In genomic region chr4:141047228-141047884, GRCh38 we compare ENCODE assay signal across 19 cellular contexts.
DNase-seq lines count a peak whose midpoint lies in the region; ATAC-seq, FAIRE-seq and TF ChIP-seq lines count a peak whose summit lies in the region.
"Had no signal": no experiment of that assay in that cellular context is flagged by ENCODE, and none has a peak within 500 bp of the region (broad histone marks: within the 10 kb centered on the region; RNA-seq: fewer than 3 reads in every experiment).

No MANE protein-coding gene starts in this region.

- H3K36me3 ChIP-seq in heart right ventricle = no peaks in the 10 kb centered on the region
- H3K36me3 ChIP-seq in skeletal muscle satellite cell (ENCODE audit: insufficient read depth, low read length) = no peaks in the 10 kb centered on the region
- no peaks in the 10 kb centered on the region for H3K36me3 ChIP-seq in CD4-positive, alpha-beta memory T cell (ENCODE audit: insufficient read depth, low read length)
- H3K36me3 ChIP-seq: gastrocnemius medialis had no signal

- peaks cover 26% of the 10 kb centered on the region for H3K4me1 Mint-ChIP-seq in brain
- H3K4me1 Mint-ChIP-seq in CD4-positive, alpha-beta memory T cell = no peaks in the 10 kb centered on the region
- peaks cover 2% of the 10 kb centered on the region for H3K4me1 Mint-ChIP-seq in activated naive CD8-positive, alpha-beta T cell treated with anti-CD3 and anti-CD28 coated beads for 36 hours
- H3K4me1 Mint-ChIP-seq: immature natural killer cell had no signal

- H3K27me3 Mint-ChIP-seq in brain = no peaks in the 10 kb centered on the region
- H3K27me3 Mint-ChIP-seq in CD4-positive, alpha-beta memory T cell = peaks cover 0 to under 1% of the 10 kb centered on the region in 2 donors
- H3K27me3 Mint-ChIP-seq in activated naive CD8-positive, alpha-beta T cell treated with anti-CD3 and anti-CD28 coated beads for 36 hours = peaks cover 9% of the 10 kb centered on the region
- H3K27me3 Mint-ChIP-seq: activated naive CD8-positive, alpha-beta T cell had no signal

- H3K4me3 Mint-ChIP-seq in brain = peak overlapping the region in 1 of 5 experiments; percentile 38
- no peak overlapping the region for H3K4me3 Mint-ChIP-seq in CD4-positive, alpha-beta memory T cell
- H3K4me3 Mint-ChIP-seq in activated naive CD8-positive, alpha-beta T cell treated with anti-CD3 and anti-CD28 coated beads for 36 hours = no peak overlapping the region
- H3K4me3 Mint-ChIP-seq: activated naive CD8-positive, alpha-beta T cell; immature natural killer cell had no signal

- H3K27me3 ChIP-seq in heart right ventricle (no peaks in the 10 kb centered on the region), skeletal muscle satellite cell (ENCODE audit: control insufficient read depth, insufficient read depth, low read length) (no peaks in the 10 kb centered on the region)
- H3K27me3 ChIP-seq in CD4-positive, alpha-beta memory T cell (ENCODE audit: insufficient read depth, low read length) = no peaks in the 10 kb centered on the region
- H3K27me3 ChIP-seq: gastrocnemius medialis had no signal

- H3K36me3 Mint-ChIP-seq in brain = peaks cover 54% of the 10 kb centered on the region
- no peaks in the 10 kb centered on the region for H3K36me3 Mint-ChIP-seq in CD4-positive, alpha-beta memory T cell
- no peaks in the 10 kb centered on the region for H3K36me3 Mint-ChIP-seq in activated naive CD8-positive, alpha-beta T cell treated with anti-CD3 and anti-CD28 coated beads for 36 hours
- H3K36me3 Mint-ChIP-seq: activated naive CD8-positive, alpha-beta T cell; immature natural killer cell had no signal

- peak; percentile 76 for DNase-seq in HFF-Myc (ENCODE audit: extremely low read depth, low read depth)
- peak in 1 of 2 donors; percentile 14 for DNase-seq in heart right ventricle
- no peak for DNase-seq in CD4-positive, alpha-beta memory T cell
- no peak for DNase-seq in activated naive CD8-positive, alpha-beta T cell treated with anti-CD3 and anti-CD28 coated beads for 36 hours
- no peak for DNase-seq in GM12891 (ENCODE audit: insufficient read length, low spot score)
- DNase-seq: activated T-cell treated with anti-CD3 and anti-CD28 coated beads for 4 hours, DMS79, gastrocnemius medialis, immature natural killer cell, Kasumi-1, NCI-H1694, NCI-H510A treated with DMSO at 0.1 percent for 48 hours, occipital lobe, PC-3, T-helper 1 cell had no signal

- 27 to 42% methylated on average over 7 of the region's 7 CpGs for WGBS in heart right ventricle, 2 donors

- H3K27ac Mint-ChIP-seq in brain = peak overlapping the region in 4 of 5 experiments; percentile 31 to 84 (median 60)
- H3K27ac Mint-ChIP-seq in CD4-positive, alpha-beta memory T cell = no peak overlapping the region
- no peak overlapping the region for H3K27ac Mint-ChIP-seq in activated naive CD8-positive, alpha-beta T cell treated with anti-CD3 and anti-CD28 coated beads for 36 hours
- H3K27ac Mint-ChIP-seq: activated naive CD8-positive, alpha-beta T cell; immature natural killer cell had no signal

- H3K4me2 ChIP-seq in skeletal muscle satellite cell (ENCODE audit: low read length) = peak overlapping the region; percentile 68

- H3K9me3 ChIP-seq in heart right ventricle (peaks cover 0 to 23% (median 4%) of the 10 kb centered on the region in 11 donors), skeletal muscle satellite cell (replicated peaks; ENCODE audit: low read length) (no peaks in the 10 kb centered on the region)
- no peaks in the 10 kb centered on the region for H3K9me3 ChIP-seq in CD4-positive, alpha-beta memory T cell (ENCODE audit: control insufficient read depth in 1 of 2, low read length in 2 of 2)
- H3K9me3 ChIP-seq: gastrocnemius medialis had no signal

- POLR2A ChIA-PET in CD4-positive, alpha-beta memory T cell (lab: Charles Lee; ENCODE audit: partially characterized antibody) = no interaction called here

- peak overlapping the region; percentile 34 for H3K9ac ChIP-seq in skeletal muscle satellite cell (ENCODE audit: low read depth, low read length)

- intact Hi-C loops in heart right ventricle (cut with DNase I) = no loop called here
- intact Hi-C loops in CD4-positive, alpha-beta memory T cell (cut with micrococcal nuclease) = no loop called here

- TF ChIP-seq POLR2A in GM12891 (IDR thresholded peaks at IDR 0.05; ENCODE audit: low read depth, low read length) = no peak

- H3K4me3 ChIP-seq in HFF-Myc (replicated peaks; ENCODE audit: low read depth, low read length) (no peak overlapping the region), heart right ventricle (no peak overlapping the region), skeletal muscle satellite cell (ENCODE audit: low read length) (peak overlapping the region; percentile 12)
- H3K4me3 ChIP-seq in CD4-positive, alpha-beta memory T cell (ENCODE audit: low read length in 2 of 2) = no peak overlapping the region
- H3K4me3 ChIP-seq: gastrocnemius medialis had no signal

- ATAC-seq in heart right ventricle = peak in 6 of 8 donors; percentile 45 to 77 (median 62)
- ATAC-seq: gastrocnemius medialis, PC-3 had no signal

- peaks cover 13 to 33% (median 30%) of the 10 kb centered on the region in 5 experiments for H3K9me3 Mint-ChIP-seq in brain
- peaks cover 0 to 14% (median 1%) of the 10 kb centered on the region in 8 donors for H3K9me3 Mint-ChIP-seq in CD4-positive, alpha-beta memory T cell
- H3K9me3 Mint-ChIP-seq in activated naive CD8-positive, alpha-beta T cell treated with anti-CD3 and anti-CD28 coated beads for 36 hours = peaks cover 10% of the 10 kb centered on the region

- CTCF ChIA-PET in CD4-positive, alpha-beta memory T cell (lab: Charles Lee; ENCODE audit: partially characterized antibody) = no interaction called here

- H3K27ac ChIP-seq in heart right ventricle = peak overlapping the region in 8 of 10 donors; percentile 43 to 73 (median 56)
- H3K27ac ChIP-seq in CD4-positive, alpha-beta memory T cell (ENCODE audit: low read depth, low read length) = no peak overlapping the region
- H3K27ac ChIP-seq: HL-60 had no signal

- H3K4me1 ChIP-seq in heart right ventricle (peaks cover 0 to 28% (median 4%) of the 10 kb centered on the region in 9 donors), skeletal muscle satellite cell (ENCODE audit: control insufficient read depth, insufficient read depth, low read length) (peaks cover 23% of the 10 kb centered on the region)
- no peaks in the 10 kb centered on the region for H3K4me1 ChIP-seq in CD4-positive, alpha-beta memory T cell (ENCODE audit: insufficient read depth, low read length)

- no peak for FAIRE-seq in GM12891 (lab: Jason Lieb, UNC)

- TF ChIP-seq CTCF in HFF-Myc (IDR thresholded peaks at IDR 0.05; ENCODE audit: low read depth, low read length, missing control alignments) (no peak), brain (conservative IDR thresholded peaks at IDR 0.05) (no peak), heart right ventricle (IDR thresholded peaks at IDR 0.05) (no peak)

TF ChIP-seq in GM12891, 5 proteins besides CTCF, POLR2A, EP300 and RAD21:
- TF ChIP-seq POLR2AphosphoS5 (IDR thresholded peaks at IDR 0.05; ENCODE audit: low read depth, low read length) (no peak), PAX5 (IDR thresholded peaks at IDR 0.05; ENCODE audit: insufficient read depth, low read length, severe bottlenecking) (no peak), SPI1 (IDR thresholded peaks at IDR 0.05; ENCODE audit: low read depth, low read length) (no peak), POU2F2 (IDR thresholded peaks at IDR 0.05; ENCODE audit: low read depth, low read length) (no peak), TAF1 (IDR thresholded peaks at IDR 0.05; ENCODE audit: low read depth, low read length) (no peak)

Comparison
In these comparisons a context has a peak if more than half of its experiments do, and no peak if none do; other contexts are left out.
1. H3K27ac Mint-ChIP-seq: peak in brain (4 of 5); none in CD4-positive, alpha-beta memory T cell (0 of 7) and activated naive CD8-positive, alpha-beta T cell treated with anti-CD3 and anti-CD28 coated beads for 36 hours (single experiment).